Comparison of ENCODE assay signal across 28 cellular contexts in genomic region chr1:23679815-23680214, GRCh38.
"Had no signal": no experiment of that assay in that cellular context is flagged by ENCODE, and none has a peak within 500 bp of the region (broad histone marks: within the 10 kb centered on the region; RNA-seq: fewer than 3 reads in every experiment).

No MANE protein-coding gene starts in this region.

- H3K27me3 ChIP-seq: colonic mucosa had no signal

- H3K4me1 ChIP-seq: colonic mucosa, esophagus muscularis mucosa, esophagus squamous epithelium, foreskin keratinocyte, gastrocnemius medialis, gastroesophageal sphincter, heart left ventricle, heart right ventricle had no signal

- ATAC-seq: effector memory CD8-positive, alpha-beta T cell; esophagus mucosa; foreskin keratinocyte; gastrocnemius medialis; gastroesophageal sphincter; heart left ventricle; heart right ventricle had no signal

- H3K4me3 ChIP-seq: colonic mucosa, coronary artery, dorsolateral prefrontal cortex, esophagus muscularis mucosa, esophagus squamous epithelium, gastrocnemius medialis, gastroesophageal sphincter, heart left ventricle, heart right ventricle had no signal

- DNase-seq: colonic mucosa; cortex of kidney; dermis blood vessel endothelial cell; dorsolateral prefrontal cortex; effector CD4-positive, alpha-beta T cell; effector CD8-positive, alpha-beta T cell; effector memory CD4-positive, alpha-beta T cell; effector memory CD8-positive, alpha-beta T cell; endodermal cell; erythroblast; esophagus squamous epithelium; foreskin fibroblast; foreskin keratinocyte; foreskin melanocyte; gastrocnemius medialis; glutamatergic neuron; head of caudate nucleus; heart left ventricle; heart right ventricle had no signal

- H3K9me3 ChIP-seq: colonic mucosa, esophagus muscularis mucosa, esophagus squamous epithelium, gastrocnemius medialis, gastroesophageal sphincter, heart left ventricle, heart right ventricle had no signal

- H3K36me3 ChIP-seq: colonic mucosa, esophagus muscularis mucosa, esophagus squamous epithelium, gastrocnemius medialis, gastroesophageal sphincter, heart left ventricle, heart right ventricle had no signal

- H3K27ac ChIP-seq: colonic mucosa, coronary artery, dorsolateral prefrontal cortex, epithelial cell of prostate, esophagus muscularis mucosa, esophagus squamous epithelium, foreskin keratinocyte, gastrocnemius medialis, gastroesophageal sphincter, heart left ventricle, heart right ventricle had no signal

- FAIRE-seq: colon, endometrium, endothelial cell of umbilical vein, frontal cortex had no signal
